Comparison of ENCODE assay signal across 25 cellular contexts in the genomic region with DNA sequence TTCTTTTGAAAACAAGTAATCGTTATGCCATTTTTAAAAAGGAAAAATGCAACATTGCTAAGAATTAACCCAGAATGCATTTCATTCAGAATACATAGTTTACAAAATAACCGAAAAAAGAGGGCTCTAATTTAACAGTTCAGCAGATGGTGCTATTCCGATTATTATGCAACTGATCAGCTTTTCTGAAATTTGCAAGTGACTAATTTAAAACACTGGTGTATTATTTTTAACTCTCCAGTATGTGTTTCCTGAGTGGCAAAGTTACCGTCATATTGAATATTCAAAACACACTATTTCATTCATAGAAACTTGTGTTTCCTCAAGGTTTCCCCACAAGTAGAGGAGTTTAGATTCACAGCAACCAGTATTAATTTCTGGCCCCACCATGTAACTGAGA.
"Had no signal": no experiment of that assay in that cellular context is flagged by ENCODE, and none has a peak within 500 bp of the region (broad histone marks: within the 10 kb centered on the region; RNA-seq: fewer than 3 reads in every experiment).

No MANE protein-coding gene starts in this region.

- DNase-seq: activated CD4-positive, alpha-beta T cell treated with anti-CD3 and anti-CD28 coated beads for 4 hours; activated CD8-positive, alpha-beta memory T cell treated with anti-CD3 and anti-CD28 coated beads, Interleukin-2, amount 50 U/mL, for 4 hours; activated CD8-positive, alpha-beta T cell treated with anti-CD3 and anti-CD28 coated beads for 36 hours; activated gamma-delta T cell treated with Interleukin-2 at 50 U/mL for 16 hours; activated naive CD4-positive, alpha-beta T cell treated with anti-CD3 and anti-CD28 coated beads, Interleukin-2, amount 10 ng/mL, durations not matched to agents 7 days and 5 days; activated naive CD8-positive, alpha-beta T cell treated with anti-CD3 and anti-CD28 coated beads for 36 hours; activated T-cell treated with anti-CD3 and anti-CD28 coated beads, Interleukin-2, amount 50 U/mL, for 72 hours; brain microvascular endothelial cell; MM.1S; NCI-H1105 treated with DMSO at 0.1 percent for 48 hours; NCI-H146; NCI-H187 treated with DMSO at 0.1 percent for 48 hours; NCI-H2171; NCI-H2227 treated with DMSO at 0.1 percent for 48 hours; NCI-H446 treated with DMSO at 0.1 percent for 48 hours; NCI-H524 treated with DMSO at 0.1 percent for 48 hours; NCI-H82; Peyer's patch; Right ventricle myocardium superior had no signal

- ATAC-seq: activated CD4-positive, CD25-positive, alpha-beta regulatory T cell treated with anti-CD3 and anti-CD28 coated beads, Interleukin-2, amount 50 U/mL, for 24 hours; activated CD8-positive, alpha-beta T cell treated with anti-CD3 and anti-CD28 coated beads for 36 hours; activated T-cell treated with anti-CD3 and anti-CD28 coated beads, Interleukin-2, amount 50 U/mL, for 72 hours had no signal

- H3K27ac Mint-ChIP-seq: activated CD8-positive, alpha-beta T cell treated with anti-CD3 and anti-CD28 coated beads for 36 hours; activated naive CD4-positive, alpha-beta T cell treated with anti-CD3 and anti-CD28 coated beads, Interleukin-2, amount 10 ng/mL, durations not matched to agents 7 days and 5 days; activated naive CD8-positive, alpha-beta T cell treated with anti-CD3 and anti-CD28 coated beads for 36 hours; activated T-cell treated with anti-CD3 and anti-CD28 coated beads, Interleukin-2, amount 50 U/mL, for 72 hours; activated T-helper 2 cell treated with anti-CD3 and anti-CD28 coated beads, Interferon-gamma antibody, Interleukin-2, Interleukin-4, amounts not matched to agents 10 μg/mL and 5 μg/mL and 100 μg/mL, durations not matched to agents 14 hours and 24 hours and 36 hours; T-helper 1 cell treated with Interleukin-12 subunit alpha and Interleukin-12 subunit beta and Interleukin-4 antibody, amounts not matched to agents 30 μg/mL and 1 μg/mL, for 36 hours had no signal

- H3K27ac ChIP-seq: brain microvascular endothelial cell, cardiac muscle cell, Peyer's patch, RWPE1, SJSA1 had no signal

- H3K4me3 ChIP-seq: cardiac muscle cell, Peyer's patch, SJSA1 had no signal

- H3K27me3 ChIP-seq: brain microvascular endothelial cell, cardiac muscle cell, Peyer's patch, SJSA1 had no signal

- H3K4me3 Mint-ChIP-seq: activated CD8-positive, alpha-beta T cell treated with anti-CD3 and anti-CD28 coated beads for 36 hours; activated naive CD4-positive, alpha-beta T cell treated with anti-CD3 and anti-CD28 coated beads, Interleukin-2, amount 10 ng/mL, durations not matched to agents 7 days and 5 days; activated naive CD8-positive, alpha-beta T cell treated with anti-CD3 and anti-CD28 coated beads for 36 hours; activated T-cell treated with anti-CD3 and anti-CD28 coated beads, Interleukin-2, amount 50 U/mL, for 72 hours; T-helper 1 cell treated with Interleukin-12 subunit alpha and Interleukin-12 subunit beta and Interleukin-4 antibody, amounts not matched to agents 30 μg/mL and 1 μg/mL, for 36 hours had no signal

- H3K9me3 ChIP-seq: Peyer's patch, SJSA1 had no signal

- H3K4me1 Mint-ChIP-seq: activated naive CD4-positive, alpha-beta T cell treated with anti-CD3 and anti-CD28 coated beads, Interleukin-2, amount 10 ng/mL, durations not matched to agents 7 days and 5 days; activated naive CD8-positive, alpha-beta T cell treated with anti-CD3 and anti-CD28 coated beads for 36 hours had no signal

- H3K27me3 Mint-ChIP-seq: activated CD8-positive, alpha-beta T cell treated with anti-CD3 and anti-CD28 coated beads for 36 hours; activated naive CD4-positive, alpha-beta T cell treated with anti-CD3 and anti-CD28 coated beads, Interleukin-2, amount 10 ng/mL, durations not matched to agents 7 days and 5 days; activated naive CD8-positive, alpha-beta T cell treated with anti-CD3 and anti-CD28 coated beads for 36 hours had no signal

- H3K4me1 ChIP-seq: Peyer's patch had no signal

- H3K9me3 Mint-ChIP-seq: activated CD8-positive, alpha-beta T cell treated with anti-CD3 and anti-CD28 coated beads for 36 hours; activated naive CD4-positive, alpha-beta T cell treated with anti-CD3 and anti-CD28 coated beads, Interleukin-2, amount 10 ng/mL, durations not matched to agents 7 days and 5 days; activated naive CD8-positive, alpha-beta T cell treated with anti-CD3 and anti-CD28 coated beads for 36 hours; activated T-cell treated with anti-CD3 and anti-CD28 coated beads, Interleukin-2, amount 50 U/mL, for 72 hours; activated T-helper 2 cell treated with anti-CD3 and anti-CD28 coated beads, Interferon-gamma antibody, Interleukin-2, Interleukin-4, amounts not matched to agents 10 μg/mL and 5 μg/mL and 100 μg/mL, durations not matched to agents 14 hours and 24 hours and 36 hours; T-helper 1 cell treated with Interleukin-12 subunit alpha and Interleukin-12 subunit beta and Interleukin-4 antibody, amounts not matched to agents 30 μg/mL and 1 μg/mL, for 36 hours had no signal
